ENCODE assay signal across 1 cellular context in the genomic region with DNA sequence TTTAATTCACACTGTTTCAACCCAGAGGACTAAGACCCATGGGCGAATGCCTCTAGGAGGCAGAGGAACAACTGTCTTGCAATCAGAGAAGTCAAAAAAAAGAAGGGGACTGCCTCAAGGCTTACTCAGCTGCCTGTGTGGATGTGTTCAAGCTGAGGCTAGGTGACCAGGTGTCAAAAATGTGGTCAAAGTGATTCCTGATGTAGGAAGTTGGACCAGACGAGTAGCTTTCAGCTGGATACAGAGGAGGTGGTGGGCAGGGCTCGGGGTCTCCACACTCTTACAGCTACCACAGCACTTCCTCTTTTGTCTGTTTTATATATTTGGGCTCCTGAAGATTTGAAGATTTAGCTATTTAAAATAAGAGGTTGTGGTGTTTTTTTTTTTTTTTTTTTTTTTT.
A peak's percentile ranks its signal among the peaks of the same experiment; 100 is the strongest.
TF ChIP-seq lines count a peak whose summit lies in the region.

No MANE protein-coding gene starts in this region.

TF ChIP-seq in GM12878, 131 proteins besides CTCF, POLR2A, EP300 and RAD21 (continues in another document):
- no peak for TF ChIP-seq ZNF622 (IDR thresholded peaks at IDR 0.05)
- no peak for TF ChIP-seq SIN3A (IDR thresholded peaks at IDR 0.05; ENCODE audit: low read depth, low read length)
- TF ChIP-seq DPF2 (IDR thresholded peaks at IDR 0.05), result 0 out of 2 replicates have a peak, but pooled peaks have one; percentile 33
- TF ChIP-seq, protein P1, sequence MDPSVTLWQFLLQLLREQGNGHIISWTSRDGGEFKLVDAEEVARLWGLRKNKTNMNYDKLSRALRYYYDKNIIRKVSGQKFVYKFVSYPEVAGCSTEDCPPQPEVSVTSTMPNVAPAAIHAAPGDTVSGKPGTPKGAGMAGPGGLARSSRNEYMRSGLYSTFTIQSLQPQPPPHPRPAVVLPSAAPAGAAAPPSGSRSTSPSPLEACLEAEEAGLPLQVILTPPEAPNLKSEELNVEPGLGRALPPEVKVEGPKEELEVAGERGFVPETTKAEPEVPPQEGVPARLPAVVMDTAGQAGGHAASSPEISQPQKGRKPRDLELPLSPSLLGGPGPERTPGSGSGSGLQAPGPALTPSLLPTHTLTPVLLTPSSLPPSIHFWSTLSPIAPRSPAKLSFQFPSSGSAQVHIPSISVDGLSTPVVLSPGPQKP (IDR thresholded peaks at IDR 0.05; ENCODE audit: low read depth, low read length), result no peak
- no peak for TF ChIP-seq JUND (IDR thresholded peaks at IDR 0.05; ENCODE audit: low read depth, low read length)
- TF ChIP-seq TARDBP (IDR thresholded peaks at IDR 0.05; ENCODE audit: borderline replicate concordance), result no peak
- TF ChIP-seq CBX3 (IDR thresholded peaks at IDR 0.05; ENCODE audit: borderline replicate concordance, low read depth), result no peak
- no peak for TF ChIP-seq ESRRA (IDR thresholded peaks at IDR 0.05; ENCODE audit: low read length)
- TF ChIP-seq, protein P2, sequence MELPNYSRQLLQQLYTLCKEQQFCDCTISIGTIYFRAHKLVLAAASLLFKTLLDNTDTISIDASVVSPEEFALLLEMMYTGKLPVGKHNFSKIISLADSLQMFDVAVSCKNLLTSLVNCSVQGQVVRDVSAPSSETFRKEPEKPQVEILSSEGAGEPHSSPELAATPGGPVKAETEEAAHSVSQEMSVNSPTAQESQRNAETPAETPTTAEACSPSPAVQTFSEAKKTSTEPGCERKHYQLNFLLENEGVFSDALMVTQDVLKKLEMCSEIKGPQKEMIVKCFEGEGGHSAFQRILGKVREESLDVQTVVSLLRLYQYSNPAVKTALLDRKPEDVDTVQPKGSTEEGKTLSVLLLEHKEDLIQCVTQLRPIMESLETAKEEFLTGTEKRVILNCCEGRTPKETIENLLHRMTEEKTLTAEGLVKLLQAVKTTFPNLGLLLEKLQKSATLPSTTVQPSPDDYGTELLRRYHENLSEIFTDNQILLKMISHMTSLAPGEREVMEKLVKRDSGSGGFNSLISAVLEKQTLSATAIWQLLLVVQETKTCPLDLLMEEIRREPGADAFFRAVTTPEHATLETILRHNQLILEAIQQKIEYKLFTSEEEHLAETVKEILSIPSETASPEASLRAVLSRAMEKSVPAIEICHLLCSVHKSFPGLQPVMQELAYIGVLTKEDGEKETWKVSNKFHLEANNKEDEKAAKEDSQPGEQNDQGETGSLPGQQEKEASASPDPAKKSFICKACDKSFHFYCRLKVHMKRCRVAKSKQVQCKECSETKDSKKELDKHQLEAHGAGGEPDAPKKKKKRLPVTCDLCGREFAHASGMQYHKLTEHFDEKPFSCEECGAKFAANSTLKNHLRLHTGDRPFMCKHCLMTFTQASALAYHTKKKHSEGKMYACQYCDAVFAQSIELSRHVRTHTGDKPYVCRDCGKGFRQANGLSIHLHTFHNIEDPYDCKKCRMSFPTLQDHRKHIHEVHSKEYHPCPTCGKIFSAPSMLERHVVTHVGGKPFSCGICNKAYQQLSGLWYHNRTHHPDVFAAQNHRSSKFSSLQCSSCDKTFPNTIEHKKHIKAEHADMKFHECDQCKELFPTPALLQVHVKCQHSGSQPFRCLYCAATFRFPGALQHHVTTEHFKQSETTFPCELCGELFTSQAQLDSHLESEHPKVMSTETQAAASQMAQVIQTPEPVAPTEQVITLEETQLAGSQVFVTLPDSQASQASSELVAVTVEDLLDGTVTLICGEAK (IDR thresholded peaks at IDR 0.05; ENCODE audit: borderline replicate concordance), result no peak
- TF ChIP-seq, protein P3, sequence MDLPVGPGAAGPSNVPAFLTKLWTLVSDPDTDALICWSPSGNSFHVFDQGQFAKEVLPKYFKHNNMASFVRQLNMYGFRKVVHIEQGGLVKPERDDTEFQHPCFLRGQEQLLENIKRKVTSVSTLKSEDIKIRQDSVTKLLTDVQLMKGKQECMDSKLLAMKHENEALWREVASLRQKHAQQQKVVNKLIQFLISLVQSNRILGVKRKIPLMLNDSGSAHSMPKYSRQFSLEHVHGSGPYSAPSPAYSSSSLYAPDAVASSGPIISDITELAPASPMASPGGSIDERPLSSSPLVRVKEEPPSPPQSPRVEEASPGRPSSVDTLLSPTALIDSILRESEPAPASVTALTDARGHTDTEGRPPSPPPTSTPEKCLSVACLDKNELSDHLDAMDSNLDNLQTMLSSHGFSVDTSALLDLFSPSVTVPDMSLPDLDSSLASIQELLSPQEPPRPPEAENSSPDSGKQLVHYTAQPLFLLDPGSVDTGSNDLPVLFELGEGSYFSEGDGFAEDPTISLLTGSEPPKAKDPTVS (IDR thresholded peaks at IDR 0.05; ENCODE audit: low read depth, low read length), result no peak
- TF ChIP-seq, protein P4, sequence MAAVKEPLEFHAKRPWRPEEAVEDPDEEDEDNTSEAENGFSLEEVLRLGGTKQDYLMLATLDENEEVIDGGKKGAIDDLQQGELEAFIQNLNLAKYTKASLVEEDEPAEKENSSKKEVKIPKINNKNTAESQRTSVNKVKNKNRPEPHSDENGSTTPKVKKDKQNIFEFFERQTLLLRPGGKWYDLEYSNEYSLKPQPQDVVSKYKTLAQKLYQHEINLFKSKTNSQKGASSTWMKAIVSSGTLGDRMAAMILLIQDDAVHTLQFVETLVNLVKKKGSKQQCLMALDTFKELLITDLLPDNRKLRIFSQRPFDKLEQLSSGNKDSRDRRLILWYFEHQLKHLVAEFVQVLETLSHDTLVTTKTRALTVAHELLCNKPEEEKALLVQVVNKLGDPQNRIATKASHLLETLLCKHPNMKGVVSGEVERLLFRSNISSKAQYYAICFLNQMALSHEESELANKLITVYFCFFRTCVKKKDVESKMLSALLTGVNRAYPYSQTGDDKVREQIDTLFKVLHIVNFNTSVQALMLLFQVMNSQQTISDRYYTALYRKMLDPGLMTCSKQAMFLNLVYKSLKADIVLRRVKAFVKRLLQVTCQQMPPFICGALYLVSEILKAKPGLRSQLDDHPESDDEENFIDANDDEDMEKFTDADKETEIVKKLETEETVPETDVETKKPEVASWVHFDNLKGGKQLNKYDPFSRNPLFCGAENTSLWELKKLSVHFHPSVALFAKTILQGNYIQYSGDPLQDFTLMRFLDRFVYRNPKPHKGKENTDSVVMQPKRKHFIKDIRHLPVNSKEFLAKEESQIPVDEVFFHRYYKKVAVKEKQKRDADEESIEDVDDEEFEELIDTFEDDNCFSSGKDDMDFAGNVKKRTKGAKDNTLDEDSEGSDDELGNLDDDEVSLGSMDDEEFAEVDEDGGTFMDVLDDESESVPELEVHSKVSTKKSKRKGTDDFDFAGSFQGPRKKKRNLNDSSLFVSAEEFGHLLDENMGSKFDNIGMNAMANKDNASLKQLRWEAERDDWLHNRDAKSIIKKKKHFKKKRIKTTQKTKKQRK (IDR thresholded peaks at IDR 0.05; ENCODE audit: low read depth, low read length), result no peak
- no peak for TF ChIP-seq NFYA (IDR thresholded peaks at IDR 0.05; ENCODE audit: borderline replicate concordance, low read depth, low read length)
- TF ChIP-seq, protein P5, sequence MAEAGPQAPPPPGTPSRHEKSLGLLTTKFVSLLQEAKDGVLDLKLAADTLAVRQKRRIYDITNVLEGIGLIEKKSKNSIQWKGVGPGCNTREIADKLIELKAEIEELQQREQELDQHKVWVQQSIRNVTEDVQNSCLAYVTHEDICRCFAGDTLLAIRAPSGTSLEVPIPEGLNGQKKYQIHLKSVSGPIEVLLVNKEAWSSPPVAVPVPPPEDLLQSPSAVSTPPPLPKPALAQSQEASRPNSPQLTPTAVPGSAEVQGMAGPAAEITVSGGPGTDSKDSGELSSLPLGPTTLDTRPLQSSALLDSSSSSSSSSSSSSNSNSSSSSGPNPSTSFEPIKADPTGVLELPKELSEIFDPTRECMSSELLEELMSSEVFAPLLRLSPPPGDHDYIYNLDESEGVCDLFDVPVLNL (IDR thresholded peaks at IDR 0.05; ENCODE audit: low read depth, low read length), result no peak
- TF ChIP-seq STAT3 (IDR thresholded peaks at IDR 0.05; ENCODE audit: low read depth, low read length), result no peak
- no peak for TF ChIP-seq TCF12 (IDR thresholded peaks at IDR 0.05; ENCODE audit: low read depth, low read length)
- TF ChIP-seq ZNF24 (IDR thresholded peaks at IDR 0.05), result no peak
- no peak for TF ChIP-seq GABPA (IDR thresholded peaks at IDR 0.05; ENCODE audit: low read depth)
- TF ChIP-seq, protein P6, sequence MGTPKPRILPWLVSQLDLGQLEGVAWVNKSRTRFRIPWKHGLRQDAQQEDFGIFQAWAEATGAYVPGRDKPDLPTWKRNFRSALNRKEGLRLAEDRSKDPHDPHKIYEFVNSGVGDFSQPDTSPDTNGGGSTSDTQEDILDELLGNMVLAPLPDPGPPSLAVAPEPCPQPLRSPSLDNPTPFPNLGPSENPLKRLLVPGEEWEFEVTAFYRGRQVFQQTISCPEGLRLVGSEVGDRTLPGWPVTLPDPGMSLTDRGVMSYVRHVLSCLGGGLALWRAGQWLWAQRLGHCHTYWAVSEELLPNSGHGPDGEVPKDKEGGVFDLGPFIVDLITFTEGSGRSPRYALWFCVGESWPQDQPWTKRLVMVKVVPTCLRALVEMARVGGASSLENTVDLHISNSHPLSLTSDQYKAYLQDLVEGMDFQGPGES (IDR thresholded peaks at IDR 0.05), result no peak
- TF ChIP-seq NFIC (IDR thresholded peaks at IDR 0.05; ENCODE audit: low read depth, low read length), result no peak
- TF ChIP-seq MTA2 (IDR thresholded peaks at IDR 0.05; ENCODE audit: low read depth), result peak; percentile 49
- no peak for TF ChIP-seq ZZZ3 (IDR thresholded peaks at IDR 0.05; ENCODE audit: control insufficient read depth, insufficient read length, low read depth)
- TF ChIP-seq, protein P7, sequence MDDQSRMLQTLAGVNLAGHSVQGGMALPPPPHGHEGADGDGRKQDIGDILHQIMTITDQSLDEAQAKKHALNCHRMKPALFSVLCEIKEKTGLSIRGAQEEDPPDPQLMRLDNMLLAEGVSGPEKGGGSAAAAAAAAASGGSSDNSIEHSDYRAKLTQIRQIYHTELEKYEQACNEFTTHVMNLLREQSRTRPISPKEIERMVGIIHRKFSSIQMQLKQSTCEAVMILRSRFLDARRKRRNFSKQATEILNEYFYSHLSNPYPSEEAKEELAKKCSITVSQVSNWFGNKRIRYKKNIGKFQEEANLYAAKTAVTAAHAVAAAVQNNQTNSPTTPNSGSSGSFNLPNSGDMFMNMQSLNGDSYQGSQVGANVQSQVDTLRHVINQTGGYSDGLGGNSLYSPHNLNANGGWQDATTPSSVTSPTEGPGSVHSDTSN (IDR thresholded peaks at IDR 0.05; ENCODE audit: insufficient replicate concordance, low read depth, low read length), result no peak
- TF ChIP-seq, protein P8, sequence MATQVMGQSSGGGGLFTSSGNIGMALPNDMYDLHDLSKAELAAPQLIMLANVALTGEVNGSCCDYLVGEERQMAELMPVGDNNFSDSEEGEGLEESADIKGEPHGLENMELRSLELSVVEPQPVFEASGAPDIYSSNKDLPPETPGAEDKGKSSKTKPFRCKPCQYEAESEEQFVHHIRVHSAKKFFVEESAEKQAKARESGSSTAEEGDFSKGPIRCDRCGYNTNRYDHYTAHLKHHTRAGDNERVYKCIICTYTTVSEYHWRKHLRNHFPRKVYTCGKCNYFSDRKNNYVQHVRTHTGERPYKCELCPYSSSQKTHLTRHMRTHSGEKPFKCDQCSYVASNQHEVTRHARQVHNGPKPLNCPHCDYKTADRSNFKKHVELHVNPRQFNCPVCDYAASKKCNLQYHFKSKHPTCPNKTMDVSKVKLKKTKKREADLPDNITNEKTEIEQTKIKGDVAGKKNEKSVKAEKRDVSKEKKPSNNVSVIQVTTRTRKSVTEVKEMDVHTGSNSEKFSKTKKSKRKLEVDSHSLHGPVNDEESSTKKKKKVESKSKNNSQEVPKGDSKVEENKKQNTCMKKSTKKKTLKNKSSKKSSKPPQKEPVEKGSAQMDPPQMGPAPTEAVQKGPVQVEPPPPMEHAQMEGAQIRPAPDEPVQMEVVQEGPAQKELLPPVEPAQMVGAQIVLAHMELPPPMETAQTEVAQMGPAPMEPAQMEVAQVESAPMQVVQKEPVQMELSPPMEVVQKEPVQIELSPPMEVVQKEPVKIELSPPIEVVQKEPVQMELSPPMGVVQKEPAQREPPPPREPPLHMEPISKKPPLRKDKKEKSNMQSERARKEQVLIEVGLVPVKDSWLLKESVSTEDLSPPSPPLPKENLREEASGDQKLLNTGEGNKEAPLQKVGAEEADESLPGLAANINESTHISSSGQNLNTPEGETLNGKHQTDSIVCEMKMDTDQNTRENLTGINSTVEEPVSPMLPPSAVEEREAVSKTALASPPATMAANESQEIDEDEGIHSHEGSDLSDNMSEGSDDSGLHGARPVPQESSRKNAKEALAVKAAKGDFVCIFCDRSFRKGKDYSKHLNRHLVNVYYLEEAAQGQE (IDR thresholded peaks at IDR 0.05; ENCODE audit: low read depth, low read length), result no peak
- TF ChIP-seq, protein P9, sequence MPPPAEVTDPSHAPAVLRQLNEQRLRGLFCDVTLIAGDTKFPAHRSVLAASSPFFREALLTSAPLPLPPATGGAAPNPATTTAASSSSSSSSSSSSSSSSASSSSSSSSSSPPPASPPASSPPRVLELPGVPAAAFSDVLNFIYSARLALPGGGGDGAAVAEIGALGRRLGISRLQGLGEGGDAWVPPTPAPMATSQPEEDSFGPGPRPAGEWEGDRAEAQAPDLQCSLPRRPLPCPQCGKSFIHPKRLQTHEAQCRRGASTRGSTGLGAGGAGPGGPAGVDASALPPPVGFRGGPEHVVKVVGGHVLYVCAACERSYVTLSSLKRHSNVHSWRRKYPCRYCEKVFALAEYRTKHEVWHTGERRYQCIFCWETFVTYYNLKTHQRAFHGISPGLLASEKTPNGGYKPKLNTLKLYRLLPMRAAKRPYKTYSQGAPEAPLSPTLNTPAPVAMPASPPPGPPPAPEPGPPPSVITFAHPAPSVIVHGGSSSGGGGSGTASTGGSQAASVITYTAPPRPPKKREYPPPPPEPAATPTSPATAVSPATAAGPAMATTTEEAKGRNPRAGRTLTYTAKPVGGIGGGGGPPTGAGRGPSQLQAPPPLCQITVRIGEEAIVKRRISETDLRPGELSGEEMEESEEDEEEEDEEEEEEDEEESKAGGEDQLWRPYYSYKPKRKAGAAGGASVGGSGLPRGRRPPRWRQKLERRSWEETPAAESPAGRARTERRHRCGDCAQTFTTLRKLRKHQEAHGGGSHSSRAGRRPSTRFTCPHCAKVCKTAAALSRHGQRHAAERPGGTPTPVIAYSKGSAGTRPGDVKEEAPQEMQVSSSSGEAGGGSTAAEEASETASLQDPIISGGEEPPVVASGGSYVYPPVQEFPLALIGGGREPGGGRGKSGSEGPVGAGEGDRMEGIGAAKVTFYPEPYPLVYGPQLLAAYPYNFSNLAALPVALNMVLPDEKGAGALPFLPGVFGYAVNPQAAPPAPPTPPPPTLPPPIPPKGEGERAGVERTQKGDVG (CRISPR knock-in tag; IDR thresholded peaks at IDR 0.05), result no peak
- TF ChIP-seq TBL1XR1 (IDR thresholded peaks at IDR 0.05; ENCODE audit: low read depth, low read length), result no peak
- TF ChIP-seq, protein P10, sequence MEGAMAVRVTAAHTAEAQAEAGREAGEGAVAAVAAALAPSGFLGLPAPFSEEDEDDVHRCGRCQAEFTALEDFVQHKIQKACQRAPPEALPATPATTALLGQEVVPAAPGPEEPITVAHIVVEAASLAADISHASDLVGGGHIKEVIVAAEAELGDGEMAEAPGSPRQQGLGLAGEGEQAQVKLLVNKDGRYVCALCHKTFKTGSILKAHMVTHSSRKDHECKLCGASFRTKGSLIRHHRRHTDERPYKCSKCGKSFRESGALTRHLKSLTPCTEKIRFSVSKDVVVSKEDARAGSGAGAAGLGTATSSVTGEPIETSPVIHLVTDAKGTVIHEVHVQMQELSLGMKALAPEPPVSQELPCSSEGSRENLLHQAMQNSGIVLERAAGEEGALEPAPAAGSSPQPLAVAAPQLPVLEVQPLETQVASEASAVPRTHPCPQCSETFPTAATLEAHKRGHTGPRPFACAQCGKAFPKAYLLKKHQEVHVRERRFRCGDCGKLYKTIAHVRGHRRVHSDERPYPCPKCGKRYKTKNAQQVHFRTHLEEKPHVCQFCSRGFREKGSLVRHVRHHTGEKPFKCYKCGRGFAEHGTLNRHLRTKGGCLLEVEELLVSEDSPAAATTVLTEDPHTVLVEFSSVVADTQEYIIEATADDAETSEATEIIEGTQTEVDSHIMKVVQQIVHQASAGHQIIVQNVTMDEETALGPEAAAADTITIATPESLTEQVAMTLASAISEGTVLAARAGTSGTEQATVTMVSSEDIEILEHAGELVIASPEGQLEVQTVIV (IDR thresholded peaks at IDR 0.05; ENCODE audit: borderline replicate concordance, partially characterized antibody), result no peak
- no peak for TF ChIP-seq RELA (IDR thresholded peaks at IDR 0.05; ENCODE audit: borderline replicate concordance, partially characterized antibody)
- no peak for TF ChIP-seq MEF2A (IDR thresholded peaks at IDR 0.05; ENCODE audit: insufficient read depth, low read depth, low read length)
- peak; percentile 90 for TF ChIP-seq IKZF1 (conservative IDR thresholded peaks at IDR 0.05)
